ENCODE assay signal across 34 cellular contexts in the genomic region with DNA sequence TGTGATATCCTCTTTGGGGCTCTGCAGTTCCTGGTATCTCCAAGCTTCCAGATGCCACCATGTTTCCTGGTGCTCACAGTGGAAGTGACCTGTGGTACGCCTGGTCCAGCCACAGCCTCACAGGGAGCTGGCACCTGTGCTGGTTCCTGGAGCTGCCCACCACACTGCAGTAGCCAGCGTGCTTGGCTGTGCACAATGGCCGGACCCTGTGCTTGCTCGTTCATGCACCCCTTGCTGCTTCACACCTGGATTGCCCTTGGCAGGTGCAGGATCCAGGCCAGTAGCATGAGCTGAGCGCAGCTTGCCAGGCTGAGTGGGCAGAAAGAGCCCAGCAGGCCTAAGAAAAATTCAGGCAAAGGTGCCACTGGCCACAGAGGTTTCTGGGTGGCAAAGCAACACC. TPM values are rescaled to one million over a fixed set of nuclear protein-coding genes. Genes with fewer than 3 reads are reported as not detected.
DNase-seq lines count a peak whose midpoint lies in the region; ATAC-seq and TF ChIP-seq lines count a peak whose summit lies in the region.
"Had no signal": no experiment of that assay in that cellular context is flagged by ENCODE, and none has a peak within 500 bp of the region (broad histone marks: within the 10 kb centered on the region; RNA-seq: fewer than 3 reads in every experiment).

No MANE protein-coding gene starts in this region.

- peak overlapping the region in 1 of 2 donors; percentile 44 for H3K4me3 ChIP-seq in neuronal stem cell (ENCODE audit: low read length in 2 of 2)
- no peak overlapping the region for H3K4me3 ChIP-seq in sigmoid colon
- no peak overlapping the region for H3K4me3 ChIP-seq in spleen
- no peak overlapping the region for H3K4me3 ChIP-seq in transverse colon
- no peak overlapping the region for H3K4me3 ChIP-seq in coronary artery
- H3K4me3 ChIP-seq: A549; BLaER1; BLaER1 treated with 17β-estradiol and CSF1 and Interleukin-3, amounts not matched to agents 10 nM and 100 nM had no signal

- no peak for ATAC-seq in GM21737 (IDR thresholded peaks at IDR 0.05; ENCODE audit: unreplicated experiment)
- ATAC-seq: A549; CD8-positive, alpha-beta T cell had no signal

- no peak overlapping the region for H2BK120ac ChIP-seq in neuronal stem cell (ENCODE audit: low read depth, low read length)

- H3K4me1 ChIP-seq in neuronal stem cell (ENCODE audit: control insufficient read depth in 2 of 2, insufficient read depth in 1 of 2, low read depth in 1 of 2, low read length in 2 of 2) (no peaks in the 10 kb centered on the region), sigmoid colon (no peaks in the 10 kb centered on the region), spleen (no peaks in the 10 kb centered on the region), transverse colon (no peaks in the 10 kb centered on the region)
- H3K4me1 ChIP-seq: A549; BE2C; BLaER1; BLaER1 treated with 17β-estradiol and CSF1 and Interleukin-3, amounts not matched to agents 10 nM and 100 nM; Caco-2 had no signal

- no peak overlapping the region for H3K4me2 ChIP-seq in neuronal stem cell (ENCODE audit: insufficient read depth, low read length, poor library complexity, severe bottlenecking)
- H3K4me2 ChIP-seq: A549; BLaER1; BLaER1 treated with 17β-estradiol and CSF1 and Interleukin-3, amounts not matched to agents 10 nM and 100 nM had no signal

- H4K8ac ChIP-seq in neuronal stem cell (ENCODE audit: low read depth, low read length), result no peak overlapping the region

- no peak for TF ChIP-seq POLR2A in sigmoid colon (IDR thresholded peaks at IDR 0.05)
- TF ChIP-seq POLR2A in spleen (IDR thresholded peaks at IDR 0.05), result no peak
- TF ChIP-seq POLR2A in transverse colon (IDR thresholded peaks at IDR 0.05), result no peak

- H3K36me3 ChIP-seq in neuronal stem cell (replicated peaks in 1 of 2; ENCODE audit: control insufficient read depth in 2 of 2, insufficient read depth in 2 of 2, low read length in 2 of 2) (no peaks in the 10 kb centered on the region), sigmoid colon (no peaks in the 10 kb centered on the region), spleen (no peaks in the 10 kb centered on the region), transverse colon (no peaks in the 10 kb centered on the region)
- H3K36me3 ChIP-seq: BE2C; BLaER1; BLaER1 treated with 17β-estradiol and CSF1 and Interleukin-3, amounts not matched to agents 10 nM and 100 nM had no signal

- no peak overlapping the region for H2BK15ac ChIP-seq in neuronal stem cell (ENCODE audit: low read length)

- no peaks in the 10 kb centered on the region for H3K27me3 ChIP-seq in neuronal stem cell (ENCODE audit: control insufficient read depth in 3 of 3, insufficient read depth in 3 of 3, low read depth in 1 of 3, low read length in 3 of 3)
- no peaks in the 10 kb centered on the region for H3K27me3 ChIP-seq in sigmoid colon
- H3K27me3 ChIP-seq in spleen (replicated peaks in 1 of 7), result no peaks in the 10 kb centered on the region
- H3K27me3 ChIP-seq in transverse colon, result no peaks in the 10 kb centered on the region
- H3K27me3 ChIP-seq: BE2C; BLaER1; BLaER1 treated with 17β-estradiol and CSF1 and Interleukin-3, amounts not matched to agents 10 nM and 100 nM had no signal

- TF ChIP-seq CTCF in sigmoid colon (IDR thresholded peaks at IDR 0.05), result no peak
- no peak for TF ChIP-seq CTCF in spleen (IDR thresholded peaks at IDR 0.05 in 8 of 11, conservative IDR thresholded peaks at IDR 0.05 in 3 of 11)
- TF ChIP-seq CTCF in transverse colon (IDR thresholded peaks at IDR 0.05), result no peak
- no peak for TF ChIP-seq CTCF in coronary artery (IDR thresholded peaks at IDR 0.05)

- no peak overlapping the region for H4K91ac ChIP-seq in neuronal stem cell (ENCODE audit: low read depth, low read length, poor library complexity)

- H3K23ac ChIP-seq in neuronal stem cell (ENCODE audit: low read depth, low read length, poor library complexity), result no peak overlapping the region

- H2AFZ ChIP-seq in neuronal stem cell (ENCODE audit: low read length), result no peak overlapping the region

- no peak overlapping the region for H2AK5ac ChIP-seq in neuronal stem cell (ENCODE audit: low read depth, low read length)

- peaks cover 0 to 8% of the 10 kb centered on the region in 2 donors for H3K9me3 ChIP-seq in neuronal stem cell (replicated peaks in 1 of 2; ENCODE audit: control insufficient read depth in 2 of 2, insufficient read depth in 1 of 2, low read depth in 1 of 2, low read length in 2 of 2)
- H3K9me3 ChIP-seq in sigmoid colon, result no peaks in the 10 kb centered on the region
- H3K9me3 ChIP-seq in spleen, result peaks cover 0 to 35% (median 9%) of the 10 kb centered on the region in 8 donors
- H3K9me3 ChIP-seq in transverse colon, result peaks cover 0 to 5% of the 10 kb centered on the region in 2 donors
- H3K9me3 ChIP-seq: BE2C had no signal

- intact Hi-C loops in sigmoid colon (cut with DNase I) (no loop called here), spleen (cut with DNase I; ENCODE audit: low total_unique reads) (no loop called here), transverse colon (cut with DNase I; ENCODE audit: low total_unique reads) (no loop called here)

- in situ Hi-C loops in transverse colon (cut with MboI; ENCODE audit: low pct_ligation_motif_present in 1 of 4, low pct_unique_long_range_greater_than_20kb in 1 of 4, low sequenced_read_pairs in 3 of 4), result no loop called here

- no peak overlapping the region for H3K4ac ChIP-seq in neuronal stem cell (ENCODE audit: low read length)

- no peak overlapping the region for H2BK12ac ChIP-seq in neuronal stem cell (ENCODE audit: low read length)

- H3K27ac ChIP-seq in neuronal stem cell (replicated peaks; ENCODE audit: low read length) (no peak overlapping the region), sigmoid colon (no peak overlapping the region), spleen (no peak overlapping the region), transverse colon (no peak overlapping the region), coronary artery (no peak overlapping the region)
- H3K27ac ChIP-seq: 22Rv1; A549; BLaER1; BLaER1 treated with 17β-estradiol and CSF1 and Interleukin-3, amounts not matched to agents 10 nM and 100 nM; C4-2B had no signal

- DNase-seq in mesenteric fat pad (ENCODE audit: low spot score) (peak; percentile 45), neuronal stem cell (ENCODE audit: low spot score) (no peak), sigmoid colon (peak; percentile 34), spleen (peak; percentile 58), transverse colon (no peak), coronary artery (ENCODE audit: low spot score) (no peak), NCI-H1092 treated with DMSO at 0.1 percent for 48 hours (lab: John Stamatoyannopoulos, UW) (no peak)
- DNase-seq: 8988T; ACHN; AML-193; BE2C; C1 segment of cervical spinal cord; Calu3; CD4-positive, alpha-beta memory T cell; CD4-positive, alpha-beta T cell; CD4-positive, CD25-positive, alpha-beta regulatory T cell; CD8-positive, alpha-beta memory T cell; CD8-positive, alpha-beta T cell; COR-L47; DMS 273 treated with DMSO at 0.1 percent for 48 hours; DMS153; DMS53; DMS79; DMS79 treated with DMSO at 0.1 percent for 48 hours; DND-41; EL had no signal

- H3K18ac ChIP-seq in neuronal stem cell (ENCODE audit: low read length), result peak overlapping the region; percentile 82

- no peak overlapping the region for H3K9ac ChIP-seq in neuronal stem cell (ENCODE audit: low read depth, low read length, poor library complexity)
- H3K9ac ChIP-seq: BLaER1; BLaER1 treated with 17β-estradiol and CSF1 and Interleukin-3, amounts not matched to agents 10 nM and 100 nM had no signal

- H3K14ac ChIP-seq in neuronal stem cell (ENCODE audit: low read length), result no peak overlapping the region

- TF ChIP-seq EP300 in sigmoid colon (IDR thresholded peaks at IDR 0.05) (no peak), transverse colon (IDR thresholded peaks at IDR 0.05; ENCODE audit: low read depth) (no peak)

- no peak overlapping the region for H2BK5ac ChIP-seq in neuronal stem cell (ENCODE audit: low read length)

- peaks cover 2% of the 10 kb centered on the region for H3K79me1 ChIP-seq in neuronal stem cell (ENCODE audit: low read depth, low read length)

- no CpG with 5 or more reads among the region's 5 CpGs for WGBS in neuronal stem cell (ENCODE audit: extremely low coverage in 2 of 2, insufficient read length in 2 of 2, insufficient replicate concordance in 1 of 2), 2 donors
- WGBS in sigmoid colon, 2 donors, result 96% methylated on average over 5 of the region's 5 CpGs
- 94 to 100% (median 96%) methylated on average over 2 to 5 of the region's 5 CpGs for WGBS in spleen, 5 donors
- WGBS in transverse colon (ENCODE audit: low coverage in 1 of 2), 2 donors, result 94% methylated on average over 5 of the region's 5 CpGs; no CpG with 5 or more reads in 1 of the 2 donors

RNA-seq across cellular contexts. Expression of gene ECHDC3, which starts 11.4 kb away (rescaled TPM):
- 161 TPM for total RNA-seq in mesenteric fat pad
- polyA plus RNA-seq in neuronal stem cell (2013, experiment 1 of 2), result 9.9 TPM
- polyA plus RNA-seq in neuronal stem cell (2013, experiment 2 of 2), result 10.0 TPM
- total RNA-seq in sigmoid colon, result 10 to 100 TPM in 3 of 4 donors, 1 to 10 TPM in 1; 6.4 to 21.8 (median 13.8) TPM
- polyA plus RNA-seq in sigmoid colon, result 10 to 100 TPM in 1 of 3 donors, 1 to 10 TPM in 2; 4.8 to 15.1 (median 9.2) TPM
- 10 to 100 TPM; 10.5 to 49.7 (median 21.4) TPM for total RNA-seq in spleen
- polyA plus RNA-seq in spleen, result 10 to 100 TPM in 2 of 3 donors, 1 to 10 TPM in 1; 5.6 to 14.8 (median 12.5) TPM
- total RNA-seq in transverse colon, result 1 to 10 TPM in 3 of 4 donors, under 1 TPM in 1; 0.75 to 5.7 (median 4.0) TPM
- total RNA-seq: A172 had no signal

Comparison
In these comparisons a context has a peak if more than half of its experiments do, and no peak if none do; other contexts are left out.
1. DNase-seq: peak in mesenteric fat pad (single experiment), sigmoid colon (single experiment) and spleen (single experiment); none in neuronal stem cell (single experiment), transverse colon (single experiment), coronary artery (single experiment) and NCI-H1092 treated with DMSO at 0.1 percent for 48 hours (single experiment).